In the genomic region with DNA sequence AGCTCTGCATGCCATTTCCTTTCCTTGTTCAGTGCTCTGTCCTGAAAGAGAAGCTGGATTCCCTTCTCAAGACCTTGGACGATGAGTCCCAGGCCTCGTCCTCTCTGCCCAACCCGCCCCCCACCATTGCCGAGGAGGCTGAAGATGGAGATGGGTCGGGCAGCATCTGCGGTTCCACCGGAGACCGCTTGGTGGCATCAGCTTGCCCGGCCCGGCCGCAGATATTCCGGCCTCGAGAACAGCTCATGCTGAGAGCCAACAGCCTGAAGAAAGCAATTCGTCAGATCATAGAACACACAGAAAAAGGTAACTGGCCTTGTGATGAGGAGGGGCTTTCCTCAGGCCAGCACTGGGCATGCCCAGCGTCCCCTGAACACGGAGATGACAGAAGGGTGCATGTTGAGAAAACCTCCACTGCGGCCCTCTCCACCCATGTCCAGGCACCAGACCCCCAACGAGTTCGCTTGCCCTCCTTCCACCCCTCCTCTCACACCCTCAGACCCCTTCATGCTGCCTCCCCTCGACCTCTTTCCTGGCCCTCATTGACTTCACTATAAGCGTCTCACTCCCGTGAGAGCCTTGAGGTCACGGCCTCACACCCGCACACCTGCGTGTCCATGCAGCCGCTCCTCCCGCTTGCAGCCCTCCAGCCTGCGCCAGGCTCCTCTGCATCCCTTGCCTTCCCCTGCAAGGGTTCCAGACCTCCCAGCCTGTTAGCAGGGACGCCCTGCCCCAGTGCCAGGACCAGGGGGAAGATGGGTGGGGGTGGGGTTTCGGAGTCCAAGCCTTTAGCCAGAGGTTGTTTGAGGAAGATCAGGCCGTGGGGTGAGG, we compare ENCODE assay signal across 8 cellular contexts.
A peak's percentile ranks its signal among the peaks of the same experiment; 100 is the strongest.
DNase-seq lines count a peak whose midpoint lies in the region; ATAC-seq and TF ChIP-seq lines count a peak whose summit lies in the region.

No MANE protein-coding gene starts in this region.

- intact Hi-C loops in vagina (cut with DNase I) = no loop called here

- peak; percentile 84 for TF ChIP-seq CTCF in endodermal cell (conservative IDR thresholded peaks at IDR 0.05)
- TF ChIP-seq CTCF in vagina (IDR thresholded peaks at IDR 0.05) = no peak

- H3K27ac ChIP-seq in endodermal cell (ENCODE audit: low read depth, low read length) = no peak overlapping the region
- no peak overlapping the region for H3K27ac ChIP-seq in vagina

- H3K9ac ChIP-seq in endodermal cell (ENCODE audit: extremely low read depth, low read length, poor library complexity, severe bottlenecking) = no peak overlapping the region

- H3K27me3 Mint-ChIP-seq in IgD-negative memory B cell (no peaks in the 10 kb centered on the region), endodermal cell (ENCODE audit: insufficient read depth) (no peaks in the 10 kb centered on the region)

- TF ChIP-seq POLR2A in vagina (IDR thresholded peaks at IDR 0.05) = no peak

- no peak for ATAC-seq in GM18873 (IDR thresholded peaks at IDR 0.05; ENCODE audit: low FRiP score, unreplicated experiment)

- no peaks in the 10 kb centered on the region for H3K4me1 Mint-ChIP-seq in IgD-negative memory B cell
- peaks cover 4% of the 10 kb centered on the region for H3K4me1 Mint-ChIP-seq in endodermal cell

- H3K4me3 Mint-ChIP-seq in IgD-negative memory B cell (no peak overlapping the region), endodermal cell (no peak overlapping the region)

- H3K9me3 Mint-ChIP-seq in IgD-negative memory B cell (no peaks in the 10 kb centered on the region), endodermal cell (no peaks in the 10 kb centered on the region)

- WGBS in endodermal cell (ENCODE audit: insufficient coverage in 1 of 2, insufficient read length in 1 of 2), 2 experiments = 53 to 63% methylated on average over 14 to 31 of the region's 31 CpGs

- DNase-seq in AG08396 (ENCODE audit: low spot score) = peak; percentile 86
- DNase-seq in endodermal cell = peak; percentile 93
- peak; percentile 62 to 70 for DNase-seq in lung microvascular endothelial cell (ENCODE audit: low read depth in 2 of 2)
- DNase-seq in T-helper 9 cell = no peak
- no peak for DNase-seq in NCI-H748 treated with DMSO at 0.1 percent for 48 hours (lab: John Stamatoyannopoulos, UW)
- no peak for DNase-seq in vagina (ENCODE audit: extremely low spot score in 2 of 2)

- no peak overlapping the region for H3K4me3 ChIP-seq in endodermal cell (ENCODE audit: low read length)
- H3K4me3 ChIP-seq in vagina = no peak overlapping the region

- H3K27ac Mint-ChIP-seq in IgD-negative memory B cell (peak overlapping the region in 2 of 3 donors; percentile 53 to 64), endodermal cell (no peak overlapping the region)

- H3K36me3 Mint-ChIP-seq in IgD-negative memory B cell (peaks cover 3% of the 10 kb centered on the region), endodermal cell (ENCODE audit: low read depth) (peaks cover 52% of the 10 kb centered on the region)

- H3K4me1 ChIP-seq in endodermal cell (ENCODE audit: control insufficient read depth, insufficient read depth, low read length) (no peaks in the 10 kb centered on the region), vagina (no peaks in the 10 kb centered on the region)

- H3K27me3 ChIP-seq in endodermal cell (ENCODE audit: control insufficient read depth, insufficient read depth, low read length, poor library complexity, severe bottlenecking) (no peaks in the 10 kb centered on the region), vagina (no peaks in the 10 kb centered on the region)

- H3K9me3 ChIP-seq in endodermal cell (ENCODE audit: control insufficient read depth, low read length) (no peaks in the 10 kb centered on the region), vagina (no peaks in the 10 kb centered on the region)

- H3K36me3 ChIP-seq in endodermal cell (ENCODE audit: control insufficient read depth, insufficient read depth, low read length) (peaks cover 11% of the 10 kb centered on the region), vagina (peaks cover 0 to 41% of the 10 kb centered on the region in 2 donors)

Comparison
In these comparisons a context has a peak if more than half of its experiments do, and no peak if none do; other contexts are left out.
1. DNase-seq: peak in AG08396 (single experiment), endodermal cell (single experiment) and lung microvascular endothelial cell (2 of 2); none in T-helper 9 cell (single experiment), NCI-H748 treated with DMSO at 0.1 percent for 48 hours (single experiment) and vagina (0 of 2).